33 cellular contexts compared by ENCODE assay signal in the genomic region with DNA sequence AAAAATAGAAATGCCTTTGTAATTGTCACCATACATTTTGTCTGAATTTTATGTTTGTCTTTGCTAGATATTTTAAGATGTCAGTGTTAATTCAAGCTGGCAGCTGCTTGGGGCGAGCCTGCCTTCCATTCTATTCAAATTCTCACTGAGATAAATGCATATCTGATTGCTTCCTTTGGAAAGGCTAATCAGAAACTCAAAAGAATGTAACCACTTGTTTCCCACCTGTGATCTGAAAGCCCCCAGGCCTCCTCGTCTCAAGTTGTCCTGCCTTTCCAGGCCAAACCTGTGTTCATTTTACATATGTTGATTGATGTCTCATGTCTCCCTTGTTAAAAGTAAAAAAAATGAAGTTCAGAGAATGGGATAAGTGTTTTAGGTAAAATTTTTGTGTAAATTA.
"Had no signal": no experiment of that assay in that cellular context is flagged by ENCODE, and none has a peak within 500 bp of the region (broad histone marks: within the 10 kb centered on the region; RNA-seq: fewer than 3 reads in every experiment).

No MANE protein-coding gene starts in this region.

- H3K27me3 Mint-ChIP-seq: activated CD4-positive, alpha-beta memory T cell treated with anti-CD3 and anti-CD28 coated beads, Interleukin-2, amount 10 ng/mL, durations not matched to agents 7 days and 5 days; activated CD4-positive, alpha-beta T cell treated with anti-CD3 and anti-CD28 coated beads, Interleukin-2, amount 10 ng/mL, durations not matched to agents 24 days and 14 days; activated naive CD8-positive, alpha-beta T cell; activated T-helper 17 cell treated with anti-CD3 and anti-CD28 coated beads, Interleukin-2, amount 50 U/mL, for 72 hours; natural killer cell treated with Interleukin-12 subunit alpha and Interleukin-12 subunit beta and Interleukin-15 and Interleukin-18, amount 100 ng/mL, for 72 hours; stimulated activated memory B cell treated with anti-CD40 and anti-IgM and Interleukin-4, amounts not matched to agents 10 μg/mL and 1 μg/mL and 100 μg/mL, for 72 hours; stimulated activated naive CD8-positive, alpha-beta T cell treated with anti-CD3 and anti-CD28 coated beads, Interleukin-15, amount 100 ng/mL, for 72 hours; type B pancreatic cell had no signal

- H3K27ac ChIP-seq: body of pancreas, colonic mucosa, gastrocnemius medialis, hepatocyte, left lung, lower lobe of right lung, ovary, prostate gland, sigmoid colon, uterus, WERI-Rb-1 had no signal

- H2AFZ ChIP-seq: hepatocyte had no signal

- H3K9me3 Mint-ChIP-seq: activated CD4-positive, alpha-beta memory T cell treated with anti-CD3 and anti-CD28 coated beads, Interleukin-2, amount 10 ng/mL, durations not matched to agents 7 days and 5 days had no signal

- H3K36me3 ChIP-seq: colonic mucosa, gastrocnemius medialis, left lung, lower lobe of right lung, ovary, prostate gland, sigmoid colon, uterus, WERI-Rb-1 had no signal

- ATAC-seq: activated T-cell treated with anti-CD3 and anti-CD28 coated beads, Interleukin-2, amount 50 U/mL, for 4 hours; activated T-helper 17 cell treated with anti-CD3 and anti-CD28 coated beads, Interleukin-2, amount 50 U/mL, for 72 hours; body of pancreas; gastrocnemius medialis; left lung; lower lobe of right lung; natural killer cell treated with Interleukin-12 subunit alpha and Interleukin-12 subunit beta and Interleukin-15 and Interleukin-18, amount 100 ng/mL, for 72 hours; stimulated activated memory B cell treated with anti-CD40 and anti-IgM and Interleukin-4, amounts not matched to agents 10 μg/mL and 1 μg/mL and 100 μg/mL, for 72 hours; stimulated activated naive CD8-positive, alpha-beta T cell treated with anti-CD3 and anti-CD28 coated beads, Interleukin-15, amount 100 ng/mL, for 72 hours had no signal

- H3K36me3 Mint-ChIP-seq: activated naive CD8-positive, alpha-beta T cell; natural killer cell treated with Interleukin-12 subunit alpha and Interleukin-12 subunit beta and Interleukin-15 and Interleukin-18, amount 100 ng/mL, for 72 hours; stimulated activated memory B cell treated with anti-CD40 and anti-IgM and Interleukin-4, amounts not matched to agents 10 μg/mL and 1 μg/mL and 100 μg/mL, for 72 hours; type B pancreatic cell had no signal

- H3K4me3 Mint-ChIP-seq: activated CD4-positive, alpha-beta memory T cell treated with anti-CD3 and anti-CD28 coated beads, Interleukin-2, amount 10 ng/mL, durations not matched to agents 7 days and 5 days; activated CD4-positive, alpha-beta T cell treated with anti-CD3 and anti-CD28 coated beads, Interleukin-2, amount 10 ng/mL, durations not matched to agents 24 days and 14 days; activated naive CD8-positive, alpha-beta T cell; activated T-cell treated with anti-CD3 and anti-CD28 coated beads, Interleukin-2, amount 50 U/mL, for 4 hours; activated T-helper 17 cell treated with anti-CD3 and anti-CD28 coated beads, Interleukin-2, amount 50 U/mL, for 72 hours; natural killer cell treated with Interleukin-12 subunit alpha and Interleukin-12 subunit beta and Interleukin-15 and Interleukin-18, amount 100 ng/mL, for 72 hours; stimulated activated memory B cell treated with anti-CD40 and anti-IgM and Interleukin-4, amounts not matched to agents 10 μg/mL and 1 μg/mL and 100 μg/mL, for 72 hours; stimulated activated naive CD8-positive, alpha-beta T cell treated with anti-CD3 and anti-CD28 coated beads, Interleukin-15, amount 100 ng/mL, for 72 hours; type B pancreatic cell had no signal

- H3K4me1 ChIP-seq: body of pancreas, colonic mucosa, gastrocnemius medialis, left lung, lower lobe of right lung, prostate gland, uterus had no signal

- H3K79me2 ChIP-seq: hepatocyte had no signal

- H3K27ac Mint-ChIP-seq: activated CD4-positive, alpha-beta memory T cell treated with anti-CD3 and anti-CD28 coated beads, Interleukin-2, amount 10 ng/mL, durations not matched to agents 7 days and 5 days; activated CD4-positive, alpha-beta T cell treated with anti-CD3 and anti-CD28 coated beads, Interleukin-2, amount 10 ng/mL, durations not matched to agents 24 days and 14 days; activated naive CD8-positive, alpha-beta T cell; activated T-helper 17 cell treated with anti-CD3 and anti-CD28 coated beads, Interleukin-2, amount 50 U/mL, for 72 hours; natural killer cell treated with Interleukin-12 subunit alpha and Interleukin-12 subunit beta and Interleukin-15 and Interleukin-18, amount 100 ng/mL, for 72 hours; stimulated activated memory B cell treated with anti-CD40 and anti-IgM and Interleukin-4, amounts not matched to agents 10 μg/mL and 1 μg/mL and 100 μg/mL, for 72 hours; stimulated activated naive CD8-positive, alpha-beta T cell treated with anti-CD3 and anti-CD28 coated beads, Interleukin-15, amount 100 ng/mL, for 72 hours; type B pancreatic cell had no signal

- H3K9me3 ChIP-seq: body of pancreas, colonic mucosa, gastrocnemius medialis, lower lobe of right lung, prostate gland, sigmoid colon, uterus had no signal

- H3K27me3 ChIP-seq: body of pancreas, colonic mucosa, gastrocnemius medialis, hepatocyte, left lung, ovary, sigmoid colon, uterus had no signal

- DNase-seq: activated CD4-positive, alpha-beta memory T cell treated with anti-CD3 and anti-CD28 coated beads, Interleukin-2, amount 10 ng/mL, durations not matched to agents 7 days and 5 days; activated CD4-positive, alpha-beta T cell treated with anti-CD3 and anti-CD28 coated beads, Interleukin-2, amount 10 ng/mL, durations not matched to agents 24 days and 14 days; activated CD4-positive, CD25-positive, alpha-beta regulatory T cell treated with anti-CD3 and anti-CD28 coated beads, Interleukin-2, amount 50 U/mL, for 72 hours; activated naive CD4-positive, alpha-beta T cell treated with Interleukin-2 at 50 U/mL for 16 hours; activated T-cell treated with anti-CD3 and anti-CD28 coated beads, Interleukin-2, amount 50 U/mL, for 4 hours; aorta; body of pancreas; cerebellar nuclear complex; colonic mucosa; effector memory CD4-positive, alpha-beta T cell; erythroblast; gastrocnemius medialis; glutamatergic neuron; left lung; lower lobe of right lung; mesenchymal stem cell; ovary; sigmoid colon; small intestine; stimulated activated CD4-positive, alpha-beta T cell treated with anti-CD3 and anti-CD28 coated beads, Interleukin-4, amount 100 ng/mL, for 4 hours; stimulated activated CD8-positive, alpha-beta memory T cell treated with anti-CD3 and anti-CD28 coated beads, Interleukin-4, amount 100 ng/mL, for 48 hours; stimulated activated naive CD8-positive, alpha-beta T cell treated with anti-CD3 and anti-CD28 coated beads, Interleukin-15, amount 100 ng/mL, for 72 hours; substantia nigra; T-helper 9 cell; uterus; WERI-Rb-1 had no signal

- H3K4me3 ChIP-seq: body of pancreas, colonic mucosa, gastrocnemius medialis, hepatocyte, left lung, lower lobe of right lung, ovary, prostate gland, sigmoid colon, uterus had no signal

- H3K4me1 Mint-ChIP-seq: activated CD4-positive, alpha-beta memory T cell treated with anti-CD3 and anti-CD28 coated beads, Interleukin-2, amount 10 ng/mL, durations not matched to agents 7 days and 5 days; activated CD4-positive, alpha-beta T cell treated with anti-CD3 and anti-CD28 coated beads, Interleukin-2, amount 10 ng/mL, durations not matched to agents 24 days and 14 days; activated T-helper 17 cell treated with anti-CD3 and anti-CD28 coated beads, Interleukin-2, amount 50 U/mL, for 72 hours; stimulated activated memory B cell treated with anti-CD40 and anti-IgM and Interleukin-4, amounts not matched to agents 10 μg/mL and 1 μg/mL and 100 μg/mL, for 72 hours; stimulated activated naive CD8-positive, alpha-beta T cell treated with anti-CD3 and anti-CD28 coated beads, Interleukin-15, amount 100 ng/mL, for 72 hours had no signal

- H3K4me2 ChIP-seq: hepatocyte had no signal
